In genomic region chr17:21171309-21171922, GRCh38 we compare ENCODE assay signal across 9 cellular contexts. TPM values are rescaled to one million over a fixed set of nuclear protein-coding genes. Genes with fewer than 3 reads are reported as not detected.
DNase-seq lines count a peak whose midpoint lies in the region; ATAC-seq and TF ChIP-seq lines count a peak whose summit lies in the region.
"Had no signal": no experiment of that assay in that cellular context is flagged by ENCODE, and none has a peak within 500 bp of the region (broad histone marks: within the 10 kb centered on the region; RNA-seq: fewer than 3 reads in every experiment).

No MANE protein-coding gene starts in this region.

- no peaks in the 10 kb centered on the region for H3K27me3 Mint-ChIP-seq in T-helper 17 cell

- DNase-seq in cardiac muscle cell (ENCODE audit: low read depth in 1 of 2, low spot score in 1 of 2) (no peak), Right ventricle myocardium inferior (ENCODE audit: missing footprints) (no peak), T-helper 17 cell (no peak), tibial artery (no peak), NK-92 (lab: John Stamatoyannopoulos, UW; ENCODE audit: unreplicated experiment) (no peak), SW 1271 (lab: John Stamatoyannopoulos, UW) (no peak), NCI-H2196 treated with DMSO at 0.1 percent for 48 hours (lab: John Stamatoyannopoulos, UW; ENCODE audit: unreplicated experiment) (no peak)
- DNase-seq: CD8-positive, alpha-beta memory T cell had no signal

- peak overlapping the region; percentile 80 for H3K27ac Mint-ChIP-seq in T-helper 17 cell

- no peak for ATAC-seq in Right ventricle myocardium inferior
- peak; percentile 63 for ATAC-seq in HG02588 (IDR thresholded peaks at IDR 0.05; ENCODE audit: unreplicated experiment)
- no peak for ATAC-seq in T-helper 17 cell

- peaks cover 46% of the 10 kb centered on the region for H3K4me1 ChIP-seq in cardiac muscle cell (ENCODE audit: low read depth)
- peaks cover 0 to 71% (median 48%) of the 10 kb centered on the region in 4 donors for H3K4me1 ChIP-seq in tibial artery

- TF ChIP-seq CTCF in cardiac muscle cell (IDR thresholded peaks at IDR 0.05; ENCODE audit: low read depth, low read length) (no peak), tibial artery (IDR thresholded peaks at IDR 0.05) (no peak)

- H3K4me3 Mint-ChIP-seq in T-helper 17 cell, result no peak overlapping the region
- H3K4me3 Mint-ChIP-seq: CD8-positive, alpha-beta memory T cell had no signal

- intact Hi-C loops in Right ventricle myocardium inferior (cut with DNase I) (no loop called here), tibial artery (cut with DNase I; ENCODE audit: low total_unique reads) (no loop called here)

- peaks cover 8% of the 10 kb centered on the region for H3K36me3 Mint-ChIP-seq in T-helper 17 cell (ENCODE audit: low read depth)

- no peaks in the 10 kb centered on the region for H3K9me3 ChIP-seq in cardiac muscle cell (ENCODE audit: low read depth)
- H3K9me3 ChIP-seq in T-helper 17 cell (ENCODE audit: control insufficient read depth, low read length, poor library complexity, severe bottlenecking), result no peaks in the 10 kb centered on the region
- H3K9me3 ChIP-seq in tibial artery, result no peaks in the 10 kb centered on the region

- H3K27ac ChIP-seq in cardiac muscle cell, result peak overlapping the region; percentile 56
- peak overlapping the region; percentile 47 to 88 for H3K27ac ChIP-seq in tibial artery

- peaks cover 15% of the 10 kb centered on the region for H3K4me1 Mint-ChIP-seq in T-helper 17 cell

- H3K36me3 ChIP-seq in cardiac muscle cell (no peaks in the 10 kb centered on the region), tibial artery (peaks cover 0 to 27% (median 5%) of the 10 kb centered on the region in 3 donors)

- H3K4me3 ChIP-seq in cardiac muscle cell (no peak overlapping the region), tibial artery (no peak overlapping the region)

- no peaks in the 10 kb centered on the region for H3K27me3 ChIP-seq in cardiac muscle cell
- H3K27me3 ChIP-seq in tibial artery, result no peaks in the 10 kb centered on the region

RNA-seq across cellular contexts. Expression of gene TMEM11, which starts 42.5 kb away (rescaled TPM):
- total RNA-seq in cardiac muscle cell, result 37.9 and 42.9 TPM in 2 replicates
- 91.0 and 92.2 TPM in 2 replicates for polyA plus RNA-seq in cardiac muscle cell
- 35.3 TPM for total RNA-seq in Right ventricle myocardium inferior
- 10 to 100 TPM; 10.3 to 17.2 TPM for total RNA-seq in T-helper 17 cell

RNA-seq across cellular contexts. Expression of gene DHRS7B, which starts 44.7 kb away (rescaled TPM):
- 34.2 and 42.6 TPM in 2 replicates for total RNA-seq in cardiac muscle cell
- polyA plus RNA-seq in cardiac muscle cell, result 40.0 and 41.0 TPM in 2 replicates
- total RNA-seq in Right ventricle myocardium inferior, result 28.4 TPM
- 1 to 10 TPM; 6.7 to 7.0 TPM for total RNA-seq in T-helper 17 cell
